ENCODE assay signal across 17 cellular contexts in genomic region chr17:42272162-42272561, GRCh38. TPM values are rescaled to one million over a fixed set of nuclear protein-coding genes. Genes with fewer than 3 reads are reported as not detected.
DNase-seq lines count a peak whose midpoint lies in the region; ATAC-seq and TF ChIP-seq lines count a peak whose summit lies in the region.
"Had no signal": no experiment of that assay in that cellular context is flagged by ENCODE, and none has a peak within 500 bp of the region (broad histone marks: within the 10 kb centered on the region; RNA-seq: fewer than 3 reads in every experiment).

No MANE protein-coding gene starts in this region.

- intact Hi-C loops in testis (cut with DNase I; ENCODE audit: low total_unique reads) = no loop called here

- no peaks in the 10 kb centered on the region for H3K9me3 Mint-ChIP-seq in stimulated activated naive CD8-positive, alpha-beta T cell treated with anti-CD3 and anti-CD28 coated beads, Interleukin-15, Interleukin-2, amounts not matched to agents 100 ng/mL and 50 ng/mL, for 24 hours
- no peaks in the 10 kb centered on the region for H3K9me3 Mint-ChIP-seq in activated CD4-positive, alpha-beta memory T cell treated with anti-CD3 and anti-CD28 coated beads, Interleukin-2, amount 10 ng/mL, durations not matched to agents 7 days and 5 days
- H3K9me3 Mint-ChIP-seq in memory B cell (no peaks in the 10 kb centered on the region), mesothelial cell of epicardium (no peaks in the 10 kb centered on the region)

- H3K27ac ChIP-seq in testis = no peak overlapping the region
- H3K27ac ChIP-seq: SK-N-MC had no signal

- H3K9me3 ChIP-seq in testis = no peaks in the 10 kb centered on the region

- H3K4me1 ChIP-seq in testis = peaks cover 27% of the 10 kb centered on the region

- H3K36me3 Mint-ChIP-seq in stimulated activated naive CD8-positive, alpha-beta T cell treated with anti-CD3 and anti-CD28 coated beads, Interleukin-15, Interleukin-2, amounts not matched to agents 100 ng/mL and 50 ng/mL, for 24 hours (ENCODE audit: low read depth) = peaks cover 29% of the 10 kb centered on the region
- H3K36me3 Mint-ChIP-seq in activated CD4-positive, alpha-beta memory T cell treated with anti-CD3 and anti-CD28 coated beads, Interleukin-2, amount 10 ng/mL, durations not matched to agents 7 days and 5 days (ENCODE audit: low read depth) = peaks cover 24% of the 10 kb centered on the region
- no peaks in the 10 kb centered on the region for H3K36me3 Mint-ChIP-seq in memory B cell
- no peaks in the 10 kb centered on the region for H3K36me3 Mint-ChIP-seq in mesothelial cell of epicardium

- H3K4me3 ChIP-seq in testis = no peak overlapping the region
- H3K4me3 ChIP-seq: SK-N-MC had no signal

- no peaks in the 10 kb centered on the region for H3K27me3 ChIP-seq in testis

- ATAC-seq in stimulated activated naive CD8-positive, alpha-beta T cell treated with anti-CD3 and anti-CD28 coated beads, Interleukin-15, Interleukin-2, amounts not matched to agents 100 U/mL and 50 U/mL, for 24 hours = no peak
- ATAC-seq in memory B cell (ENCODE audit: low read depth) = no peak
- ATAC-seq: left lobe of liver, PC-3 had no signal

- no peaks in the 10 kb centered on the region for H3K27me3 Mint-ChIP-seq in stimulated activated naive CD8-positive, alpha-beta T cell treated with anti-CD3 and anti-CD28 coated beads, Interleukin-15, Interleukin-2, amounts not matched to agents 100 ng/mL and 50 ng/mL, for 24 hours
- no peaks in the 10 kb centered on the region for H3K27me3 Mint-ChIP-seq in activated CD4-positive, alpha-beta memory T cell treated with anti-CD3 and anti-CD28 coated beads, Interleukin-2, amount 10 ng/mL, durations not matched to agents 7 days and 5 days
- H3K27me3 Mint-ChIP-seq in memory B cell (no peaks in the 10 kb centered on the region), mesothelial cell of epicardium (ENCODE audit: low read depth) (no peaks in the 10 kb centered on the region)

- peaks cover 87% of the 10 kb centered on the region for H3K4me1 Mint-ChIP-seq in stimulated activated naive CD8-positive, alpha-beta T cell treated with anti-CD3 and anti-CD28 coated beads, Interleukin-15, Interleukin-2, amounts not matched to agents 100 ng/mL and 50 ng/mL, for 24 hours (ENCODE audit: low read depth)
- H3K4me1 Mint-ChIP-seq in activated CD4-positive, alpha-beta memory T cell treated with anti-CD3 and anti-CD28 coated beads, Interleukin-2, amount 10 ng/mL, durations not matched to agents 7 days and 5 days = peaks cover 66% of the 10 kb centered on the region
- H3K4me1 Mint-ChIP-seq in memory B cell (peaks cover 40% of the 10 kb centered on the region), mesothelial cell of epicardium (peaks cover 27% of the 10 kb centered on the region)

- DNase-seq in stimulated activated naive CD8-positive, alpha-beta T cell treated with anti-CD3 and anti-CD28 coated beads, Interleukin-15, Interleukin-2, amounts not matched to agents 100 U/mL and 50 U/mL, for 24 hours = no peak
- no peak for DNase-seq in activated CD4-positive, alpha-beta memory T cell treated with anti-CD3 and anti-CD28 coated beads, Interleukin-2, amount 10 ng/mL, durations not matched to agents 7 days and 5 days
- DNase-seq in memory B cell (ENCODE audit: low spot score in 2 of 2) (no peak), NCI-H1930 (lab: John Stamatoyannopoulos, UW) (no peak), NCI-H187 (lab: John Stamatoyannopoulos, UW) (no peak), testis (no peak), mesothelial cell of epicardium (ENCODE audit: low spot score in 2 of 2, unreplicated experiment in 2 of 2) (no peak)
- DNase-seq: amygdala; DMS153; foreskin fibroblast; NCI-H1436; NCI-H524 treated with DMSO at 0.1 percent for 48 hours; PC-3; stimulated activated CD4-positive, alpha-beta T cell treated with anti-CD3 and anti-CD28 coated beads, Interleukin-12 subunit alpha, Interleukin-12 subunit beta, amount 100 ng/mL, for 4 hours had no signal

- WGBS in testis, 2 donors = 67 to 73% methylated on average over 4 of the region's 4 CpGs

- no peaks in the 10 kb centered on the region for H3K36me3 ChIP-seq in testis (ENCODE audit: low read depth, missing control alignments)

- CTCF ChIA-PET in activated CD4-positive, alpha-beta memory T cell treated with anti-CD3 and anti-CD28 coated beads, Interleukin-2, amount 10 ng/mL, durations not matched to agents 7 days and 5 days (lab: Charles Lee) = no interaction called here

- no peak for TF ChIP-seq CTCF in testis (IDR thresholded peaks at IDR 0.05)
- TF ChIP-seq CTCF in mesothelial cell of epicardium (IDR thresholded peaks at IDR 0.05; ENCODE audit: unreplicated experiment) = no peak

- no peak for TF ChIP-seq POLR2A in testis (IDR thresholded peaks at IDR 0.05)

- peak overlapping the region; percentile 96 for H3K4me3 Mint-ChIP-seq in stimulated activated naive CD8-positive, alpha-beta T cell treated with anti-CD3 and anti-CD28 coated beads, Interleukin-15, Interleukin-2, amounts not matched to agents 100 ng/mL and 50 ng/mL, for 24 hours
- peak overlapping the region; percentile 75 for H3K4me3 Mint-ChIP-seq in activated CD4-positive, alpha-beta memory T cell treated with anti-CD3 and anti-CD28 coated beads, Interleukin-2, amount 10 ng/mL, durations not matched to agents 7 days and 5 days
- H3K4me3 Mint-ChIP-seq in memory B cell (peak overlapping the region; percentile 51), mesothelial cell of epicardium (no peak overlapping the region)

- H3K27ac Mint-ChIP-seq in stimulated activated naive CD8-positive, alpha-beta T cell treated with anti-CD3 and anti-CD28 coated beads, Interleukin-15, Interleukin-2, amounts not matched to agents 100 ng/mL and 50 ng/mL, for 24 hours = peak overlapping the region; percentile 98
- peak overlapping the region; percentile 83 for H3K27ac Mint-ChIP-seq in activated CD4-positive, alpha-beta memory T cell treated with anti-CD3 and anti-CD28 coated beads, Interleukin-2, amount 10 ng/mL, durations not matched to agents 7 days and 5 days
- H3K27ac Mint-ChIP-seq in memory B cell (peak overlapping the region; percentile 85), mesothelial cell of epicardium (no peak overlapping the region)

- POLR2A ChIA-PET in activated CD4-positive, alpha-beta memory T cell treated with anti-CD3 and anti-CD28 coated beads, Interleukin-2, amount 10 ng/mL, durations not matched to agents 7 days and 5 days (lab: Charles Lee) = interaction anchor here (12.5 to 13.0 kb wide), 2 partner anchors 15 to 22 kb away, joined by 193 to 245 read pairs; partner anchors contain the start of gene STAT5A

RNA-seq across cellular contexts. Expression of gene STAT5B, which starts 4.0 kb away (rescaled TPM):
- 100 to 1,000 TPM; 163 to 171 TPM for total RNA-seq in activated CD4-positive, alpha-beta memory T cell treated with anti-CD3 and anti-CD28 coated beads, Interleukin-2, amount 10 ng/mL, durations not matched to agents 7 days and 5 days
- total RNA-seq in testis (10 to 100 TPM; 65.9 to 81.5 TPM), mesothelial cell of epicardium (47.7 to 52.3 TPM (median 50.6 TPM) in 3 replicates)
- polyA plus RNA-seq in testis (ENCODE audit: insufficient read depth, low read depth, low replicate concordance) = 66.0 TPM
- total RNA-seq: PC-3 had no signal

RNA-seq across cellular contexts. Expression of gene STAT5A, which starts 16.1 kb away (rescaled TPM):
- 10 to 100 TPM; 88.4 to 96.7 TPM for total RNA-seq in activated CD4-positive, alpha-beta memory T cell treated with anti-CD3 and anti-CD28 coated beads, Interleukin-2, amount 10 ng/mL, durations not matched to agents 7 days and 5 days
- 10 to 100 TPM; 27.8 to 37.0 TPM for total RNA-seq in testis
- polyA plus RNA-seq in testis (ENCODE audit: insufficient read depth, low read depth, low replicate concordance) = 13.7 TPM
- total RNA-seq in mesothelial cell of epicardium = 9.5 to 11.7 TPM (median 11.2 TPM) in 3 replicates
- total RNA-seq: PC-3 had no signal
